Comparison of ENCODE assay signal across 8 cellular contexts in genomic region chr17:73901661-73902415, GRCh38.
DNase-seq lines count a peak whose midpoint lies in the region; ATAC-seq, FAIRE-seq and TF ChIP-seq lines count a peak whose summit lies in the region.

No MANE protein-coding gene starts in this region.

- ATAC-seq in pancreas (peak; percentile 64 to 92 (median 90)), HG03521 (IDR thresholded peaks at IDR 0.05; ENCODE audit: unreplicated experiment) (no peak), GM18505 (IDR thresholded peaks at IDR 0.05; ENCODE audit: unreplicated experiment) (no peak)

- H3K27ac ChIP-seq in HUES64 (ENCODE audit: low read depth, low read length) = no peak overlapping the region
- H3K27ac ChIP-seq in VCaP = peak overlapping the region; percentile 41; the same call in 1 of the 2 replicates
- H3K27ac ChIP-seq in esophagus squamous epithelium = no peak overlapping the region
- no peak overlapping the region for H3K27ac ChIP-seq in pancreas

- H3K27me3 ChIP-seq in HUES64 (ENCODE audit: insufficient read depth, low read length) = peaks cover 100% of the 10 kb centered on the region
- peaks cover 0 to 96% (median 2%) of the 10 kb centered on the region in 4 donors for H3K27me3 ChIP-seq in esophagus squamous epithelium
- H3K27me3 ChIP-seq in pancreas = peaks cover 0 to 10% (median 0%) of the 10 kb centered on the region in 4 donors

- 2% methylated on average over 49 of the region's 49 CpGs for WGBS in HUES64
- WGBS in esophagus squamous epithelium, 2 donors = 3 to 13% methylated on average over 36 to 43 of the region's 49 CpGs
- 4 to 6% methylated on average over 49 of the region's 49 CpGs for WGBS in pancreas, 2 donors

- H3K9ac ChIP-seq in HUES64 (ENCODE audit: low read depth, low read length) = no peak overlapping the region; the same call in 1 of the 2 replicates

- peak overlapping the region; percentile 46 for H3K4me3 ChIP-seq in HUES64 (ENCODE audit: low read length)
- H3K4me3 ChIP-seq in esophagus squamous epithelium = peak overlapping the region; percentile 15 to 60 (median 42)
- peak overlapping the region in 2 of 4 donors; percentile 16 to 44 for H3K4me3 ChIP-seq in pancreas

- no peak for TF ChIP-seq POLR2A in esophagus squamous epithelium (IDR thresholded peaks at IDR 0.05)
- TF ChIP-seq POLR2A in GM18505 (IDR thresholded peaks at IDR 0.05; ENCODE audit: borderline replicate concordance, extremely low read depth, insufficient read depth, insufficient read length) = no peak

- no peak for DNase-seq in esophagus squamous epithelium (lab: John Stamatoyannopoulos, UW)
- peak; percentile 26 to 78 (median 42) for DNase-seq in pancreas
- no peak for DNase-seq in OCI-M1 (lab: John Stamatoyannopoulos, UW)
- DNase-seq in NCI-H446 (lab: John Stamatoyannopoulos, UW) = no peak

- TF ChIP-seq CTCF in VCaP (conservative IDR thresholded peaks at IDR 0.05) (0 out of 2 replicates have a peak, but pooled peaks have one; percentile 8), esophagus squamous epithelium (IDR thresholded peaks at IDR 0.05) (peak in 3 of 6 experiments; percentile 17 to 23 (median 18)), pancreas (IDR thresholded peaks at IDR 0.05) (no peak)

- H3K9me3 ChIP-seq in HUES64 (ENCODE audit: insufficient read depth, low read depth, low read length) (no peaks in the 10 kb centered on the region), esophagus squamous epithelium (no peaks in the 10 kb centered on the region), pancreas (no peaks in the 10 kb centered on the region)

- FAIRE-seq in pancreas (lab: Jason Lieb, UNC) = no peak

- H3K36me3 ChIP-seq in HUES64 (ENCODE audit: insufficient read depth, low read length) (no peaks in the 10 kb centered on the region), esophagus squamous epithelium (no peaks in the 10 kb centered on the region), pancreas (no peaks in the 10 kb centered on the region)

- H3K4me1 ChIP-seq in HUES64 (ENCODE audit: insufficient read depth, low read length) = peaks cover 16% of the 10 kb centered on the region
- H3K4me1 ChIP-seq in esophagus squamous epithelium = peaks cover 7 to 18% (median 14%) of the 10 kb centered on the region in 3 donors
- H3K4me1 ChIP-seq in pancreas = no peaks in the 10 kb centered on the region

- intact Hi-C loops in esophagus squamous epithelium (cut with DNase I) = no loop called here
- intact Hi-C loops in pancreas (cut with DNase I) = no loop called here

Comparison
In these comparisons a context has a peak if more than half of its experiments do, and no peak if none do; other contexts are left out.
1. DNase-seq: peak in pancreas (6 of 6); none in esophagus squamous epithelium (single experiment), OCI-M1 (single experiment) and NCI-H446 (0 of 2).
2. ATAC-seq: peak in pancreas (4 of 4); none in HG03521 (single experiment) and GM18505 (single experiment).